Comparison of ENCODE assay signal across 29 cellular contexts in genomic region chr4:1943928-1944327, GRCh38.
"Had no signal": no experiment of that assay in that cellular context is flagged by ENCODE, and none has a peak within 500 bp of the region (broad histone marks: within the 10 kb centered on the region; RNA-seq: fewer than 3 reads in every experiment).

No MANE protein-coding gene starts in this region.

- ATAC-seq: activated CD8-positive, alpha-beta T cell treated with anti-CD3 and anti-CD28 coated beads for 36 hours; activated T-cell treated with anti-CD3 and anti-CD28 coated beads, Interleukin-2, amount 50 U/mL, for 72 hours; activated T-helper 17 cell treated with anti-CD3 and anti-CD28 coated beads, Interleukin-2, amount 50 U/mL, for 72 hours; K562; Panc1 had no signal

- H3K27ac ChIP-seq: ascending aorta, cardiac muscle cell, VCaP had no signal

- H3K4me3 ChIP-seq: ascending aorta, cardiac muscle cell, K562 had no signal

- H3K4me1 ChIP-seq: ascending aorta had no signal

- H3K27me3 ChIP-seq: ascending aorta, cardiac muscle cell had no signal

- DNase-seq: activated B cell treated with CpG ODN at 0.5 μM for 24 hours; activated CD4-positive, alpha-beta T cell treated with anti-CD3 and anti-CD28 coated beads for 4 hours; activated CD4-positive, CD25-positive, alpha-beta regulatory T cell treated with anti-CD3 and anti-CD28 coated beads, Interleukin-2, amount 50 U/mL, for 72 hours; activated CD8-positive, alpha-beta T cell treated with anti-CD3 and anti-CD28 coated beads for 36 hours; activated effector memory CD4-positive, alpha-beta T cell treated with anti-CD3 and anti-CD28 coated beads, Interleukin-2, amount 50 U/mL, for 16 hours; activated naive CD4-positive, alpha-beta T cell; activated naive CD8-positive, alpha-beta T cell treated with anti-CD3 and anti-CD28 coated beads, Interleukin-2, amount 10 ng/mL, durations not matched to agents 7 days and 5 days; activated T-cell treated with anti-CD3 and anti-CD28 coated beads, Interleukin-2, amount 50 U/mL, for 1 hour; activated T-cell treated with anti-CD3 and anti-CD28 coated beads, Interleukin-2, amount 50 U/mL, for 72 hours; amygdala; NCI-H1105 treated with DMSO at 0.1 percent for 48 hours; NCI-H1436; NCI-H1694; NCI-H1930; NCI-H2081 treated with DMSO at 0.1 percent for 48 hours; NCI-H345; NCI-H524 treated with DMSO at 0.1 percent for 48 hours; RPMI8226; SIG-M5; SW 1271; T-helper 1 cell; T-helper 2 cell; T-helper 9 cell had no signal

- H3K9me3 ChIP-seq: ascending aorta had no signal
